In genomic region chr7:24477807-24478655, GRCh38 we compare ENCODE assay signal across 8 cellular contexts.
A peak's percentile ranks its signal among the peaks of the same experiment; 100 is the strongest.
DNase-seq lines count a peak whose midpoint lies in the region; ATAC-seq, FAIRE-seq and TF ChIP-seq lines count a peak whose summit lies in the region.

No MANE protein-coding gene starts in this region.

- H3K9me3 Mint-ChIP-seq in activated CD4-positive, alpha-beta memory T cell treated with anti-CD3 and anti-CD28 coated beads, Interleukin-2, amount 10 ng/mL, durations not matched to agents 7 days and 5 days = no peaks in the 10 kb centered on the region

- peak; percentile 2 for DNase-seq in G401 (ENCODE audit: low spot score)
- DNase-seq in NCI-H345 treated with DMSO at 0.1 percent for 48 hours (lab: John Stamatoyannopoulos, UW; ENCODE audit: unreplicated experiment) = peak; percentile 60
- DNase-seq in fibroblast of mammary gland (ENCODE audit: low read depth) = peak; percentile 89
- DNase-seq in pancreas = peak in 2 of 6 donors; percentile 19 to 22
- DNase-seq in activated CD4-positive, alpha-beta memory T cell treated with anti-CD3 and anti-CD28 coated beads, Interleukin-2, amount 10 ng/mL, durations not matched to agents 7 days and 5 days = no peak
- no peak for DNase-seq in NCI-H2029 (lab: John Stamatoyannopoulos, UW)
- no peak for DNase-seq in spleen

- H3K27me3 ChIP-seq in pancreas (no peaks in the 10 kb centered on the region), spleen (replicated peaks in 1 of 7) (peaks cover 0 to 6% (median 0%) of the 10 kb centered on the region in 7 donors)

- no peak for FAIRE-seq in pancreas (lab: Jason Lieb, UNC)

- H3K4me3 Mint-ChIP-seq in activated CD4-positive, alpha-beta memory T cell treated with anti-CD3 and anti-CD28 coated beads, Interleukin-2, amount 10 ng/mL, durations not matched to agents 7 days and 5 days = no peak overlapping the region

- peaks cover 10% of the 10 kb centered on the region for H3K27me3 Mint-ChIP-seq in activated CD4-positive, alpha-beta memory T cell treated with anti-CD3 and anti-CD28 coated beads, Interleukin-2, amount 10 ng/mL, durations not matched to agents 7 days and 5 days

- CTCF ChIA-PET in activated CD4-positive, alpha-beta memory T cell treated with anti-CD3 and anti-CD28 coated beads, Interleukin-2, amount 10 ng/mL, durations not matched to agents 7 days and 5 days (lab: Charles Lee) = no interaction called here

- H3K4me3 ChIP-seq in fibroblast of mammary gland (ENCODE audit: control insufficient read depth, low read depth, low read length) (no peak overlapping the region), pancreas (no peak overlapping the region), spleen (no peak overlapping the region)

- TF ChIP-seq CTCF in fibroblast of mammary gland (conservative IDR thresholded peaks at IDR 0.05; ENCODE audit: control insufficient read depth, insufficient read depth, low read depth, low read length) = no peak
- TF ChIP-seq CTCF in pancreas (IDR thresholded peaks at IDR 0.05) = no peak
- no peak for TF ChIP-seq CTCF in spleen (IDR thresholded peaks at IDR 0.05 in 8 of 11, conservative IDR thresholded peaks at IDR 0.05 in 3 of 11)

- no peaks in the 10 kb centered on the region for H3K9me3 ChIP-seq in pancreas
- H3K9me3 ChIP-seq in spleen = no peaks in the 10 kb centered on the region

- peak overlapping the region in 3 of 4 donors; percentile 30 to 54 (median 50) for H3K27ac ChIP-seq in pancreas
- no peak overlapping the region for H3K27ac ChIP-seq in spleen

- no peaks in the 10 kb centered on the region for H3K4me1 Mint-ChIP-seq in activated CD4-positive, alpha-beta memory T cell treated with anti-CD3 and anti-CD28 coated beads, Interleukin-2, amount 10 ng/mL, durations not matched to agents 7 days and 5 days

- POLR2A ChIA-PET in activated CD4-positive, alpha-beta memory T cell treated with anti-CD3 and anti-CD28 coated beads, Interleukin-2, amount 10 ng/mL, durations not matched to agents 7 days and 5 days (lab: Charles Lee) = no interaction called here

- peaks cover 0 to 19% (median 13%) of the 10 kb centered on the region in 3 donors for H3K4me1 ChIP-seq in pancreas
- H3K4me1 ChIP-seq in spleen = no peaks in the 10 kb centered on the region

- H3K36me3 ChIP-seq in pancreas (no peaks in the 10 kb centered on the region), spleen (no peaks in the 10 kb centered on the region)

- no peak overlapping the region for H3K27ac Mint-ChIP-seq in activated CD4-positive, alpha-beta memory T cell treated with anti-CD3 and anti-CD28 coated beads, Interleukin-2, amount 10 ng/mL, durations not matched to agents 7 days and 5 days

- H3K36me3 Mint-ChIP-seq in activated CD4-positive, alpha-beta memory T cell treated with anti-CD3 and anti-CD28 coated beads, Interleukin-2, amount 10 ng/mL, durations not matched to agents 7 days and 5 days (ENCODE audit: low read depth) = no peaks in the 10 kb centered on the region

- intact Hi-C loops in pancreas (cut with DNase I) (no loop called here), spleen (cut with DNase I; ENCODE audit: low total_unique reads) (no loop called here)

- ATAC-seq in pancreas = peak; percentile 66 to 80 (median 79)
- ATAC-seq in HG02571 (IDR thresholded peaks at IDR 0.05; ENCODE audit: unreplicated experiment) = no peak

- WGBS in pancreas, 2 donors = 40 to 41% methylated on average over 5 of the region's 5 CpGs
- WGBS in spleen, 5 donors = 39 to 53% (median 49%) methylated on average over 5 of the region's 5 CpGs

- no peak for TF ChIP-seq POLR2A in spleen (IDR thresholded peaks at IDR 0.05)

- in situ Hi-C loops in G401 (cut with HindIII; ENCODE audit: low sequenced_read_pairs) = no loop called here

Comparison
In these comparisons a context has a peak if more than half of its experiments do, and no peak if none do; other contexts are left out.
1. DNase-seq: peak in G401 (single experiment), NCI-H345 treated with DMSO at 0.1 percent for 48 hours (single experiment) and fibroblast of mammary gland (single experiment); none in activated CD4-positive, alpha-beta memory T cell treated with anti-CD3 and anti-CD28 coated beads, Interleukin-2, amount 10 ng/mL, durations not matched to agents 7 days and 5 days (single experiment), NCI-H2029 (single experiment) and spleen (single experiment).
2. H3K27ac ChIP-seq: peak in pancreas (3 of 4); none in spleen (0 of 8).